In genomic region chr10:84019854-84020458, GRCh38 we compare ENCODE assay signal across 7 cellular contexts.
DNase-seq lines count a peak whose midpoint lies in the region; ATAC-seq and TF ChIP-seq lines count a peak whose summit lies in the region.
"Not testable (repeated sequence)": the region's sequence is repeated elsewhere in the genome, so short reads cannot be mapped to it uniquely, and the experiment has no call there.

No MANE protein-coding gene starts in this region.

- not testable (repeated sequence) for H3K9me3 ChIP-seq in MM.1S (replicated peaks; ENCODE audit: insufficient read depth, low read length); lower lobe of right lung; transverse colon
- H3K9me3 ChIP-seq in esophagus muscularis mucosa, result peaks cover 0 to 18% (median 8%) of the 10 kb centered on the region in 4 donors

- not testable (repeated sequence) for H4K20me1 ChIP-seq in MM.1S (ENCODE audit: insufficient read depth, low read length)

- CTCF ChIA-PET in activated CD4-positive, alpha-beta memory T cell treated with anti-CD3 and anti-CD28 coated beads, Interleukin-2, amount 10 ng/mL, durations not matched to agents 7 days and 5 days (lab: Charles Lee), result not testable (repeated sequence)

- 91% methylated on average over 8 of the region's 9 CpGs for WGBS in esophagus muscularis mucosa
- WGBS in transverse colon (ENCODE audit: low coverage in 1 of 2), 2 donors, result 57% methylated on average over 9 of the region's 9 CpGs; no CpG with 5 or more reads in 1 of the 2 donors

- intact Hi-C loops in esophagus muscularis mucosa (cut with DNase I); lower lobe of right lung (cut with DNase I); transverse colon (cut with DNase I; ENCODE audit: low total_unique reads): not testable (repeated sequence)

- peaks cover 18% of the 10 kb centered on the region for H3K9me3 Mint-ChIP-seq in activated CD4-positive, alpha-beta memory T cell treated with anti-CD3 and anti-CD28 coated beads, Interleukin-2, amount 10 ng/mL, durations not matched to agents 7 days and 5 days

- H3K4me3 Mint-ChIP-seq in activated CD4-positive, alpha-beta memory T cell treated with anti-CD3 and anti-CD28 coated beads, Interleukin-2, amount 10 ng/mL, durations not matched to agents 7 days and 5 days, result not testable (repeated sequence)

- in situ Hi-C loops in transverse colon (cut with MboI; ENCODE audit: low pct_ligation_motif_present in 1 of 4, low pct_unique_long_range_greater_than_20kb in 1 of 4, low sequenced_read_pairs in 3 of 4), result not testable (repeated sequence)

- not testable (repeated sequence) for H3K27me3 ChIP-seq in MM.1S (replicated peaks; ENCODE audit: insufficient read depth, low read length); esophagus muscularis mucosa; lower lobe of right lung (ENCODE audit: low read depth); transverse colon

- H3K36me3 Mint-ChIP-seq in activated CD4-positive, alpha-beta memory T cell treated with anti-CD3 and anti-CD28 coated beads, Interleukin-2, amount 10 ng/mL, durations not matched to agents 7 days and 5 days (ENCODE audit: low read depth), result not testable (repeated sequence)

- H3K27me3 Mint-ChIP-seq in activated CD4-positive, alpha-beta memory T cell treated with anti-CD3 and anti-CD28 coated beads, Interleukin-2, amount 10 ng/mL, durations not matched to agents 7 days and 5 days, result not testable (repeated sequence)

- not testable (repeated sequence) for H3K9me2 ChIP-seq in MM.1S (replicated peaks; ENCODE audit: insufficient read depth, low read length)

- H3K4me1 Mint-ChIP-seq in activated CD4-positive, alpha-beta memory T cell treated with anti-CD3 and anti-CD28 coated beads, Interleukin-2, amount 10 ng/mL, durations not matched to agents 7 days and 5 days, result peaks cover 18% of the 10 kb centered on the region

- H3F3A ChIP-seq in MM.1S (ENCODE audit: insufficient read depth, low read length), result not testable (repeated sequence)

- ATAC-seq in lower lobe of right lung, result peak; percentile 62 to 65

- POLR2A ChIA-PET in activated CD4-positive, alpha-beta memory T cell treated with anti-CD3 and anti-CD28 coated beads, Interleukin-2, amount 10 ng/mL, durations not matched to agents 7 days and 5 days (lab: Charles Lee), result not testable (repeated sequence)

- not testable (repeated sequence) for TF ChIP-seq CTCF in MM.1S (IDR thresholded peaks at IDR 0.05; ENCODE audit: low read length); esophagus muscularis mucosa (IDR thresholded peaks at IDR 0.05); lower lobe of right lung (IDR thresholded peaks at IDR 0.05); transverse colon (IDR thresholded peaks at IDR 0.05)

- TF ChIP-seq EP300 in esophagus muscularis mucosa (IDR thresholded peaks at IDR 0.05); transverse colon (IDR thresholded peaks at IDR 0.05; ENCODE audit: low read depth): not testable (repeated sequence)

- peak overlapping the region; percentile 64 for H3K27ac Mint-ChIP-seq in activated CD4-positive, alpha-beta memory T cell treated with anti-CD3 and anti-CD28 coated beads, Interleukin-2, amount 10 ng/mL, durations not matched to agents 7 days and 5 days

- H3K9ac ChIP-seq in MM.1S (ENCODE audit: low read length), result not testable (repeated sequence)

- not testable (repeated sequence) for H3K79me2 ChIP-seq in MM.1S (ENCODE audit: low read length)

- DNase-seq in DMS53 treated with DMSO at 0.1 percent for 48 hours (lab: John Stamatoyannopoulos, UW; ENCODE audit: unreplicated experiment) (peak; percentile 6), MM.1S (peak; percentile 64), OCI-M1 (lab: John Stamatoyannopoulos, UW) (peak; percentile 24), esophagus muscularis mucosa (ENCODE audit: extremely low spot score) (peak; percentile 37), lower lobe of right lung (peak; percentile 49), transverse colon (peak; percentile 45)
- peak; percentile 38 for DNase-seq in activated CD4-positive, alpha-beta memory T cell treated with anti-CD3 and anti-CD28 coated beads, Interleukin-2, amount 10 ng/mL, durations not matched to agents 7 days and 5 days

- H2AFZ ChIP-seq in MM.1S (ENCODE audit: low read length), result not testable (repeated sequence)

- not testable (repeated sequence) for H3K4me1 ChIP-seq in MM.1S (ENCODE audit: low read length); esophagus muscularis mucosa; lower lobe of right lung; transverse colon

- H3K4me2 ChIP-seq in MM.1S (ENCODE audit: low read depth, low read length), result not testable (repeated sequence)

- H3K27ac ChIP-seq in MM.1S (ENCODE audit: low read length); esophagus muscularis mucosa (replicated peaks in 1 of 4); lower lobe of right lung: not testable (repeated sequence)
- H3K27ac ChIP-seq in transverse colon, result peak overlapping the region in 1 of 4 donors; percentile 25

- H3K36me3 ChIP-seq in MM.1S (replicated peaks; ENCODE audit: insufficient read depth, low read length); esophagus muscularis mucosa; lower lobe of right lung; transverse colon: not testable (repeated sequence)

- not testable (repeated sequence) for H3K4me3 ChIP-seq in MM.1S (ENCODE audit: low read length); esophagus muscularis mucosa; lower lobe of right lung; transverse colon

- not testable (repeated sequence) for TF ChIP-seq POLR2A in esophagus muscularis mucosa (IDR thresholded peaks at IDR 0.05; ENCODE audit: low read depth); transverse colon (IDR thresholded peaks at IDR 0.05)

Comparison
In these comparisons a context has a peak if more than half of its experiments do, and no peak if none do; other contexts are left out.
1. DNase-seq: peak in every context shown above with its lines; median percentile 64 in MM.1S; 49 in lower lobe of right lung; 45 in transverse colon; 38 in activated CD4-positive, alpha-beta memory T cell treated with anti-CD3 and anti-CD28 coated beads, Interleukin-2, amount 10 ng/mL, durations not matched to agents 7 days and 5 days; 37 in esophagus muscularis mucosa; 24 in OCI-M1; 6 in DMS53 treated with DMSO at 0.1 percent for 48 hours.